In the genomic region with DNA sequence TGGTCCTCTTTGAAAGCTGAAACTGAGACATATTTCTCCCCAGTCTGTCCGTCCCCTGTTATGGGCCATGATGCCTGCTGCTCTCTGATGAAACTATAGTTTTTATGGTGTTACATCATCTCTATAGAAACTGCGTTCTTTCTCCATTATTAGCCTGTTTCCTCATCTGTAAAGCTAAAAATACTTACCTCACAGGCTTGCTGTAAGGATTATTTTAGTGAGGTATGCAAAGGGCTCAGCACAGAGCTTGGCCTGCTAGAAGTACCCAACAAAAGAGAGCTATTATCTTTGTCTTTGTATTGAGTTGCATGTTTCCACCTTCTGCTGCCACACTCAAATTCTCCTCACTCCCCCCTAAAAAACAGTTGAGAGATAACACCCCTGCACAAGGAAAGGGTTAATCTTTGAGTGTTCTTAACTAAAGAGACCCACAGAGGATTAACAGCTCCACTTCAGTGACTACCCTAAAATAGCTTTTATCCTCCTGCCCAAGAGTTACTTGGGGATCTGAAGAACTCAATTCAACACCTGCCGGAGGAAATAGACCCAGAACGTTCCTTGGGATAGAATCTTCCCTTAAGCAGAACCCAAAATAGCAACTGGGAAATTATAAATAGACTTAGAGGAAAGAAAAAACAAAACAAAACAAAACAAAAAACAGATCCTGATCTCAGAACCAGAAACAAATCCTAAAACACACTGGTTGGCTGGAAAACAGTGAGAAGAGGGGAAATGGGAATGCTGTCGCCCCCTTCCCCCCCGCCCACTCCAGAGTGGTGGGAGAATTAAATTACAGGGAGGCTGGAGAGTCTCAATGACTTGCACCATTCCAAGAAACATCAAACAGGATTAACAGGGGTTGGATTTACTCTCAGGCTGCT, we compare ENCODE assay signal across 8 cellular contexts. TPM values are rescaled to one million over a fixed set of nuclear protein-coding genes. Genes with fewer than 3 reads are reported as not detected.
DNase-seq lines count a peak whose midpoint lies in the region; ATAC-seq and TF ChIP-seq lines count a peak whose summit lies in the region.

No MANE protein-coding gene starts in this region.

- WGBS in sigmoid colon, 2 donors: 15 to 43% methylated on average over 6 of the region's 6 CpGs

- H3K9me3 ChIP-seq in HAP-1 (no peaks in the 10 kb centered on the region), SK-N-MC (ENCODE audit: low read depth, low read length) (no peaks in the 10 kb centered on the region), sigmoid colon (no peaks in the 10 kb centered on the region)

- H3K27me3 ChIP-seq in HAP-1 (ENCODE audit: low read depth) (no peaks in the 10 kb centered on the region), sigmoid colon (no peaks in the 10 kb centered on the region)

- TF ChIP-seq CTCF in fibroblast of mammary gland (conservative IDR thresholded peaks at IDR 0.05; ENCODE audit: control insufficient read depth, insufficient read depth, low read depth, low read length) (no peak), sigmoid colon (IDR thresholded peaks at IDR 0.05) (no peak)

- no peak for ATAC-seq in GM21529 (IDR thresholded peaks at IDR 0.05; ENCODE audit: unreplicated experiment)

- H3K4me3 ChIP-seq in HAP-1 (peak overlapping the region; percentile 99), SK-N-MC (peak overlapping the region; percentile 99), fibroblast of mammary gland (ENCODE audit: control insufficient read depth, low read depth, low read length) (peak overlapping the region; percentile 92), sigmoid colon (peak overlapping the region in 2 of 4 donors; percentile 70 to 100)

- no peak for TF ChIP-seq EP300 in sigmoid colon (IDR thresholded peaks at IDR 0.05)

- H3K4me1 ChIP-seq in HAP-1 (peaks cover 28% of the 10 kb centered on the region), sigmoid colon (peaks cover 0 to 60% (median 54%) of the 10 kb centered on the region in 4 donors)

- H3K27ac ChIP-seq in SK-N-MC: peak overlapping the region; percentile 29; the same call in 1 of the 2 replicates
- peak overlapping the region; percentile 75 to 93 (median 85) for H3K27ac ChIP-seq in sigmoid colon

- in situ Hi-C loops in HAP-1 (cut with MboI; ENCODE audit: low sequenced_read_pairs): no loop called here

- peaks cover 39% of the 10 kb centered on the region for H3K36me3 ChIP-seq in HAP-1 (replicated peaks)
- H3K36me3 ChIP-seq in SK-N-MC (ENCODE audit: insufficient read depth, low read length): peaks cover 59% of the 10 kb centered on the region
- H3K36me3 ChIP-seq in sigmoid colon: peaks cover 0 to 22% (median 7%) of the 10 kb centered on the region in 4 donors

- H3K9ac ChIP-seq in SK-N-MC (ENCODE audit: insufficient read length): peak overlapping the region; percentile 100

- no peak for TF ChIP-seq POLR2A in sigmoid colon (IDR thresholded peaks at IDR 0.05)

- DNase-seq in HAP-1 (ENCODE audit: low spot score in 2 of 2) (peak; percentile 38 to 74), SK-N-MC (ENCODE audit: low read depth, low spot score) (no peak), fibroblast of mammary gland (ENCODE audit: low read depth) (peak; percentile 24), sigmoid colon (no peak), NCI-H1436 treated with DMSO at 0.1 percent for 48 hours (lab: John Stamatoyannopoulos, UW) (no peak), epidermal melanocyte (ENCODE audit: insufficient read length, low spot score) (no peak)
- no peak for DNase-seq in activated CD8-positive, alpha-beta memory T cell treated with anti-CD3 and anti-CD28 coated beads, Interleukin-2, amount 50 U/mL, for 4 hours

- intact Hi-C loops in sigmoid colon (cut with DNase I): loop anchor here (2.0 to 10.0 kb wide), 4 partner anchors 72 to 279 kb away; a partner anchor contains a TSS

RNA-seq across cellular contexts. Expression of a gene that starts 1.8 kb away (rescaled TPM):
- total RNA-seq in sigmoid colon: 1 to 10 TPM; 3.3 to 5.6 (median 4.6) TPM
- polyA plus RNA-seq in sigmoid colon: 10 to 100 TPM in 1 of 3 donors, 1 to 10 TPM in 2; 3.0 to 12.5 (median 8.1) TPM

RNA-seq across cellular contexts. Expression of a gene that starts 1.9 kb away (rescaled TPM):
- 10 to 100 TPM; 23.5 to 31.6 (median 27.8) TPM for total RNA-seq in sigmoid colon
- 10 to 100 TPM in 2 of 3 donors, 1 to 10 TPM in 1; 7.2 to 25.3 (median 10.6) TPM for polyA plus RNA-seq in sigmoid colon

Comparison
In these comparisons a context has a peak if more than half of its experiments do, and no peak if none do; other contexts are left out.
1. DNase-seq: peak in HAP-1 (2 of 2) and fibroblast of mammary gland (single experiment); none in SK-N-MC (single experiment), sigmoid colon (single experiment), NCI-H1436 treated with DMSO at 0.1 percent for 48 hours (single experiment), epidermal melanocyte (single experiment) and activated CD8-positive, alpha-beta memory T cell treated with anti-CD3 and anti-CD28 coated beads, Interleukin-2, amount 50 U/mL, for 4 hours (single experiment).